ENCODE assay signal across 10 cellular contexts in the genomic region with DNA sequence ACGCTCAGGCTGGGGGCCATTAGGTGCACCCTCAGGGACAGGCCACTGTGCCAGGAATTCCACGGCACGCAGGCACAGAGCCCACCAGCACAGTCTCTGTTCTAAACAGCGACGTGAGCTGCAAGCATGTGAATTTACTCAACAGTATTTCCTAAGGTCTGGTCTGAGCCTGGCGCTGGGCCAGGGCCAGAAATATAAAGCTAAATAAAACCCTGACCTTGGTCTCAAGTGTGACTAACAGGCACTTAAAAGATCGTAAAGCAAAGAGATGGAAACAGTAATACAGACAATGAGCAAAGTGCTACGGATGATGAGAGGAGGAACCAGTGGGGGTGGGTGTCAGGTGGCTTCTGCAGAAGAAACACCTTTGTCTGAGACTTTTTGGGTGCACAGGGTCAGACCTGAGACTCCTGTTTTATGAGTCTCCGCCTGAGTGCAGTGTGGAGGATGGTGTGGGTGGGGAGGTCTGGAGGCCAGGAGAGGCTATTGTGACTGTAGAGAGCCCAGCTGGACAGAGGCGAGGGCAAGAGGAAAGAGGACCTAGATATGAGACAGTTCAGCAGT. TPM values are rescaled to one million over a fixed set of nuclear protein-coding genes. Genes with fewer than 3 reads are reported as not detected.
DNase-seq lines count a peak whose midpoint lies in the region; ATAC-seq and TF ChIP-seq lines count a peak whose summit lies in the region.
"Had no signal": no experiment of that assay in that cellular context is flagged by ENCODE, and none has a peak within 500 bp of the region (broad histone marks: within the 10 kb centered on the region; RNA-seq: fewer than 3 reads in every experiment).

No MANE protein-coding gene starts in this region.

- intact Hi-C loops in right cardiac atrium (cut with DNase I): no loop called here
- intact Hi-C loops in tibial artery (cut with DNase I; ENCODE audit: low total_unique reads): no loop called here

- TF ChIP-seq CTCF in tibial artery (IDR thresholded peaks at IDR 0.05): no peak

- DNase-seq in activated effector memory CD4-positive, alpha-beta T cell treated with anti-CD3 and anti-CD28 coated beads, Interleukin-2, amount 50 U/mL, for 16 hours: peak; percentile 39
- DNase-seq in activated effector memory CD4-positive, alpha-beta T cell treated with Interleukin-2 at 50 U/mL for 16 hours: no peak
- DNase-seq in SJSA1 (ENCODE audit: low read depth in 1 of 2, low spot score in 2 of 2) (peak; percentile 61 to 74), right cardiac atrium (peak; percentile 68 to 87 (median 85)), tibial artery (peak; percentile 77 to 93)
- DNase-seq in activated CD8-positive, alpha-beta memory T cell treated with anti-CD3 and anti-CD28 coated beads, Interleukin-2, amount 50 U/mL, for 48 hours: no peak

- 0 out of 2 replicates have a peak overlapping the region, but pooled peaks have one; percentile 11 for H3K27ac ChIP-seq in SJSA1
- peak overlapping the region; percentile 88 for H3K27ac ChIP-seq in right cardiac atrium (ENCODE audit: low read length)
- H3K27ac ChIP-seq in tibial artery: peak overlapping the region; percentile 41 to 72
- H3K27ac ChIP-seq: SK-N-MC had no signal

- H3K4me1 ChIP-seq in SJSA1 (replicated peaks): peaks cover 26% of the 10 kb centered on the region
- peaks cover 13% of the 10 kb centered on the region for H3K4me1 ChIP-seq in right cardiac atrium (ENCODE audit: control insufficient read depth, insufficient read depth, low read length)
- H3K4me1 ChIP-seq in tibial artery: peaks cover 0 to 36% (median 31%) of the 10 kb centered on the region in 4 donors

- 37% methylated on average over 10 of the region's 10 CpGs for WGBS in right cardiac atrium

- H3K9me3 ChIP-seq in SJSA1 (replicated peaks): no peaks in the 10 kb centered on the region
- H3K9me3 ChIP-seq in right cardiac atrium (ENCODE audit: control insufficient read depth, low read length): no peaks in the 10 kb centered on the region
- no peaks in the 10 kb centered on the region for H3K9me3 ChIP-seq in tibial artery

- no peaks in the 10 kb centered on the region for H3K27me3 ChIP-seq in SJSA1 (replicated peaks)
- H3K27me3 ChIP-seq in right cardiac atrium (ENCODE audit: control insufficient read depth, insufficient read depth): no peaks in the 10 kb centered on the region
- no peaks in the 10 kb centered on the region for H3K27me3 ChIP-seq in tibial artery

- H3K36me3 ChIP-seq in SJSA1 (no peaks in the 10 kb centered on the region; the same call in 1 of the 2 replicates), tibial artery (no peaks in the 10 kb centered on the region)

- H3K4me3 ChIP-seq in SJSA1 (no peak overlapping the region), right cardiac atrium (ENCODE audit: low read length) (no peak overlapping the region), tibial artery (no peak overlapping the region)
- H3K4me3 ChIP-seq: SK-N-MC had no signal

- peak; percentile 54 to 67 for ATAC-seq in right cardiac atrium
- no peak for ATAC-seq in GM21390 (IDR thresholded peaks at IDR 0.05; ENCODE audit: unreplicated experiment)
- ATAC-seq in HG03521 (IDR thresholded peaks at IDR 0.05; ENCODE audit: unreplicated experiment): no peak

RNA-seq across cellular contexts. Expression of a gene that starts 53.4 kb away (rescaled TPM):
- 3.0 and 6.7 TPM in 2 replicates for total RNA-seq in SJSA1 (2014; rRNA removed; shearing (Covaris generic))
- total RNA-seq in right cardiac atrium: under 1 TPM; 0.31 to 0.56 (median 0.38) TPM
- polyA plus RNA-seq in right cardiac atrium: 0.07 TPM
- total RNA-seq: CD4-positive, alpha-beta T cell had no signal

Comparison
In these comparisons a context has a peak if more than half of its experiments do, and no peak if none do; other contexts are left out.
1. DNase-seq: peak in activated effector memory CD4-positive, alpha-beta T cell treated with anti-CD3 and anti-CD28 coated beads, Interleukin-2, amount 50 U/mL, for 16 hours (single experiment), SJSA1 (2 of 2), right cardiac atrium (3 of 3) and tibial artery (2 of 2); none in activated effector memory CD4-positive, alpha-beta T cell treated with Interleukin-2 at 50 U/mL for 16 hours (single experiment) and activated CD8-positive, alpha-beta memory T cell treated with anti-CD3 and anti-CD28 coated beads, Interleukin-2, amount 50 U/mL, for 48 hours (single experiment).
2. H3K27ac ChIP-seq: peak in every context shown above with its lines; median percentile 88 in right cardiac atrium; 56 in tibial artery; 11 in SJSA1.
3. ATAC-seq: peak in right cardiac atrium (2 of 2); none in GM21390 (single experiment) and HG03521 (single experiment).